ENCODE assay signal across 18 cellular contexts in genomic region chr1:27760411-27760810, GRCh38. TPM values are rescaled to one million over a fixed set of nuclear protein-coding genes. Genes with fewer than 3 reads are reported as not detected.
A peak's percentile ranks its signal among the peaks of the same experiment; 100 is the strongest.
DNase-seq lines count a peak whose midpoint lies in the region; ATAC-seq and TF ChIP-seq lines count a peak whose summit lies in the region.
"Had no signal": no experiment of that assay in that cellular context is flagged by ENCODE, and none has a peak within 500 bp of the region (broad histone marks: within the 10 kb centered on the region; RNA-seq: fewer than 3 reads in every experiment).

No MANE protein-coding gene starts in this region.

- H3K9me3 Mint-ChIP-seq in activated T-helper 1 cell treated with anti-CD3 and anti-CD28 coated beads, Interleukin-12 subunit alpha, Interleukin-12 subunit beta, Interleukin-2, Interleukin-4 antibody, amounts not matched to agents 30 ng/mL and 10 ng/mL and 1 ng/mL, durations not matched to agents 14 hours and 24 hours and 36 hours: no peaks in the 10 kb centered on the region
- H3K9me3 Mint-ChIP-seq: activated naive CD4-positive, alpha-beta T cell treated with anti-CD3 and anti-CD28 coated beads for 36 hours; naive thymus-derived CD4-positive, alpha-beta T cell had no signal

- H3K4me3 ChIP-seq in left lung: no peak overlapping the region

- peaks cover 0 to 51% of the 10 kb centered on the region in 2 donors for H3K36me3 ChIP-seq in left lung

- no peak overlapping the region for H3K4me3 Mint-ChIP-seq in activated T-helper 1 cell treated with anti-CD3 and anti-CD28 coated beads, Interleukin-12 subunit alpha, Interleukin-12 subunit beta, Interleukin-2, Interleukin-4 antibody, amounts not matched to agents 30 ng/mL and 10 ng/mL and 1 ng/mL, durations not matched to agents 14 hours and 24 hours and 36 hours
- H3K4me3 Mint-ChIP-seq: activated naive CD4-positive, alpha-beta T cell treated with anti-CD3 and anti-CD28 coated beads for 36 hours; naive thymus-derived CD4-positive, alpha-beta T cell had no signal

- no peak for TF ChIP-seq CTCF in left lung (IDR thresholded peaks at IDR 0.05)

- H3K4me1 ChIP-seq in left lung: no peaks in the 10 kb centered on the region
- H3K4me1 ChIP-seq: parathyroid adenoma had no signal

- H3K27me3 ChIP-seq in left lung: no peaks in the 10 kb centered on the region

- H3K27ac ChIP-seq in left lung: no peak overlapping the region
- H3K27ac ChIP-seq: parathyroid adenoma had no signal

- ATAC-seq in left lung (peak; percentile 72), GM21723 (IDR thresholded peaks at IDR 0.05; ENCODE audit: unreplicated experiment) (no peak)
- ATAC-seq: naive thymus-derived CD4-positive, alpha-beta T cell had no signal

- peaks cover 17% of the 10 kb centered on the region for H3K36me3 Mint-ChIP-seq in activated T-helper 1 cell treated with anti-CD3 and anti-CD28 coated beads, Interleukin-12 subunit alpha, Interleukin-12 subunit beta, Interleukin-2, Interleukin-4 antibody, amounts not matched to agents 30 ng/mL and 10 ng/mL and 1 ng/mL, durations not matched to agents 14 hours and 24 hours and 36 hours (ENCODE audit: low read depth)

- no peaks in the 10 kb centered on the region for H3K4me1 Mint-ChIP-seq in activated T-helper 1 cell treated with anti-CD3 and anti-CD28 coated beads, Interleukin-12 subunit alpha, Interleukin-12 subunit beta, Interleukin-2, Interleukin-4 antibody, amounts not matched to agents 30 ng/mL and 10 ng/mL and 1 ng/mL, durations not matched to agents 14 hours and 24 hours and 36 hours (ENCODE audit: low read depth)

- DNase-seq in EH (ENCODE audit: low read depth) (peak; percentile 17), HuH-7 (ENCODE audit: low spot score) (peak; percentile 15), dermis blood vessel endothelial cell (peak; percentile 58), left lung (no peak), T-helper 9 cell (no peak)
- no peak for DNase-seq in activated T-helper 1 cell treated with anti-CD3 and anti-CD28 coated beads, Interleukin-12 subunit alpha, Interleukin-12 subunit beta, Interleukin-2, Interleukin-4 antibody, amounts not matched to agents 30 ng/mL and 10 ng/mL and 1 ng/mL, durations not matched to agents 14 hours and 24 hours and 36 hours (ENCODE audit: low spot score)
- DNase-seq: activated naive CD4-positive, alpha-beta T cell treated with anti-CD3 and anti-CD28 coated beads for 36 hours; AML-193; COR-L47; cortex of kidney; GF-D8; glutamatergic neuron; naive thymus-derived CD4-positive, alpha-beta T cell; NCI-H1436 treated with DMSO at 0.1 percent for 48 hours; NCI-H226; NK-92 treated with Interleukin-12 subunit alpha and Interleukin-12 subunit beta, amount 100 ng/mL, for 24 hours had no signal

- H3K27ac Mint-ChIP-seq in activated T-helper 1 cell treated with anti-CD3 and anti-CD28 coated beads, Interleukin-12 subunit alpha, Interleukin-12 subunit beta, Interleukin-2, Interleukin-4 antibody, amounts not matched to agents 30 ng/mL and 10 ng/mL and 1 ng/mL, durations not matched to agents 14 hours and 24 hours and 36 hours: no peak overlapping the region
- H3K27ac Mint-ChIP-seq: activated naive CD4-positive, alpha-beta T cell treated with anti-CD3 and anti-CD28 coated beads for 36 hours had no signal

- no peaks in the 10 kb centered on the region for H3K9me3 ChIP-seq in left lung

- intact Hi-C loops in left lung (cut with DNase I): no loop called here
- intact Hi-C loops in activated T-helper 1 cell treated with anti-CD3 and anti-CD28 coated beads, Interleukin-12 subunit alpha, Interleukin-12 subunit beta, Interleukin-2, Interleukin-4 antibody, amounts not matched to agents 30 ng/mL and 10 ng/mL and 1 ng/mL, durations not matched to agents 14 hours and 24 hours and 36 hours (cut with micrococcal nuclease): no loop called here

- no peaks in the 10 kb centered on the region for H3K27me3 Mint-ChIP-seq in activated T-helper 1 cell treated with anti-CD3 and anti-CD28 coated beads, Interleukin-12 subunit alpha, Interleukin-12 subunit beta, Interleukin-2, Interleukin-4 antibody, amounts not matched to agents 30 ng/mL and 10 ng/mL and 1 ng/mL, durations not matched to agents 14 hours and 24 hours and 36 hours (ENCODE audit: insufficient read depth)
- H3K27me3 Mint-ChIP-seq: naive thymus-derived CD4-positive, alpha-beta T cell had no signal

RNA-seq across cellular contexts. Expression of gene STX12, which starts 12.6 kb away (rescaled TPM):
- 95.2 and 115 TPM in 2 replicates for total RNA-seq in dermis blood vessel endothelial cell
- total RNA-seq in left lung: 10 to 100 TPM; 79.3 TPM
- 22.0 and 23.9 TPM in 2 replicates for total RNA-seq in activated T-helper 1 cell treated with anti-CD3 and anti-CD28 coated beads, Interleukin-12 subunit alpha, Interleukin-12 subunit beta, Interleukin-2, Interleukin-4 antibody, amounts not matched to agents 30 ng/mL and 10 ng/mL and 1 ng/mL, durations not matched to agents 14 hours and 24 hours and 36 hours

RNA-seq across cellular contexts. Expression of gene FAM76A, which starts 34.6 kb away (rescaled TPM):
- total RNA-seq in dermis blood vessel endothelial cell (9.9 and 13.8 TPM in 2 replicates), left lung (10 to 100 TPM; 16.1 to 19.3 TPM)
- 9.9 and 13.1 TPM in 2 replicates for total RNA-seq in activated T-helper 1 cell treated with anti-CD3 and anti-CD28 coated beads, Interleukin-12 subunit alpha, Interleukin-12 subunit beta, Interleukin-2, Interleukin-4 antibody, amounts not matched to agents 30 ng/mL and 10 ng/mL and 1 ng/mL, durations not matched to agents 14 hours and 24 hours and 36 hours

Comparison
In these comparisons a context has a peak if more than half of its experiments do, and no peak if none do; other contexts are left out.
1. DNase-seq: peak in EH (single experiment), HuH-7 (single experiment) and dermis blood vessel endothelial cell (single experiment); none in left lung (0 of 2), activated T-helper 1 cell treated with anti-CD3 and anti-CD28 coated beads, Interleukin-12 subunit alpha, Interleukin-12 subunit beta, Interleukin-2, Interleukin-4 antibody, amounts not matched to agents 30 ng/mL and 10 ng/mL and 1 ng/mL, durations not matched to agents 14 hours and 24 hours and 36 hours (single experiment) and T-helper 9 cell (single experiment).